Comparison of ENCODE assay signal across 12 cellular contexts in genomic region chr10:102620615-102621417, GRCh38. TPM values are rescaled to one million over a fixed set of nuclear protein-coding genes. Genes with fewer than 3 reads are reported as not detected.
DNase-seq lines count a peak whose midpoint lies in the region; ATAC-seq and TF ChIP-seq lines count a peak whose summit lies in the region.
"Had no signal": no experiment of that assay in that cellular context is flagged by ENCODE, and none has a peak within 500 bp of the region (broad histone marks: within the 10 kb centered on the region; RNA-seq: fewer than 3 reads in every experiment).

No MANE protein-coding gene starts in this region.

- H3K27ac Mint-ChIP-seq in T-cell = peak overlapping the region; percentile 52 to 67

- H3K9me3 Mint-ChIP-seq in T-cell = no peaks in the 10 kb centered on the region
- H3K9me3 Mint-ChIP-seq: central memory CD8-positive, alpha-beta T cell had no signal

- H3K9ac ChIP-seq in mucosa of rectum (ENCODE audit: low read depth in 1 of 2, low read length in 2 of 2) = peak overlapping the region in 1 of 2 donors; percentile 17

- TF ChIP-seq POLR2A in esophagus squamous epithelium (IDR thresholded peaks at IDR 0.05) = no peak

- POLR2A ChIA-PET in T-cell (lab: Charles Lee) = interaction anchor here in 1 of 2 donors (0.6 to 0.9 kb wide), 2 partner anchors 15 to 932 kb away, joined by 3 to 4 read pairs; no protein-coding TSS in a partner anchor

- H3K27me3 ChIP-seq in esophagus squamous epithelium (no peaks in the 10 kb centered on the region), mucosa of rectum (ENCODE audit: control insufficient read depth in 2 of 2, insufficient read depth in 2 of 2, low read length in 2 of 2) (no peaks in the 10 kb centered on the region), thoracic aorta (replicated peaks; ENCODE audit: insufficient read depth) (no peaks in the 10 kb centered on the region)

- DNase-seq in T-cell = no peak
- DNase-seq in esophagus squamous epithelium (lab: John Stamatoyannopoulos, UW) = no peak
- DNase-seq in thoracic aorta (ENCODE audit: low spot score) = no peak
- DNase-seq in GOT3 (lab: John Stamatoyannopoulos, UW) = no peak
- DNase-seq in activated CD8-positive, alpha-beta memory T cell treated with anti-CD3 and anti-CD28 coated beads, Interleukin-2, amount 50 U/mL, for 4 hours = no peak
- DNase-seq in SKM-1 (lab: John Stamatoyannopoulos, UW; ENCODE audit: unreplicated experiment) = no peak
- DNase-seq in A172 (ENCODE audit: low spot score) = no peak
- DNase-seq: activated T-cell treated with anti-CD3 and anti-CD28 coated beads, Interleukin-2, amount 50 U/mL, for 48 hours; Karpas-422; PC-9 had no signal

- H3K27ac ChIP-seq in esophagus squamous epithelium (peak overlapping the region; percentile 23 to 81 (median 63)), mucosa of rectum (ENCODE audit: low read depth in 2 of 2, low read length in 2 of 2) (peak overlapping the region; percentile 14 to 43), thoracic aorta (peak overlapping the region; percentile 92 to 98)
- H3K27ac ChIP-seq: PC-9 had no signal

- WGBS in esophagus squamous epithelium, 2 donors = 64 to 82% methylated on average over 4 to 8 of the region's 14 CpGs

- H3K4me1 Mint-ChIP-seq in T-cell = peaks cover 0 to 9% (median 5%) of the 10 kb centered on the region in 3 donors
- H3K4me1 Mint-ChIP-seq: central memory CD8-positive, alpha-beta T cell had no signal

- H3K4me3 ChIP-seq in esophagus squamous epithelium = no peak overlapping the region
- H3K4me3 ChIP-seq in mucosa of rectum (ENCODE audit: low read length in 2 of 2) = no peak overlapping the region
- H3K4me3 ChIP-seq in thoracic aorta = peak overlapping the region; percentile 21
- H3K4me3 ChIP-seq: PC-9 had no signal

- H3K4me3 Mint-ChIP-seq in T-cell = no peak overlapping the region
- H3K4me3 Mint-ChIP-seq: central memory CD8-positive, alpha-beta T cell had no signal

- no peaks in the 10 kb centered on the region for H3K27me3 Mint-ChIP-seq in T-cell
- H3K27me3 Mint-ChIP-seq: central memory CD8-positive, alpha-beta T cell had no signal

- H3K36me3 ChIP-seq in esophagus squamous epithelium (peaks cover 0 to 62% (median 4%) of the 10 kb centered on the region in 3 donors), mucosa of rectum (ENCODE audit: control insufficient read depth in 2 of 2, insufficient read depth in 2 of 2, low read length in 2 of 2) (peaks cover 5 to 10% of the 10 kb centered on the region in 2 donors), thoracic aorta (peaks cover 14% of the 10 kb centered on the region)

- CTCF ChIA-PET in T-cell (lab: Charles Lee) = no interaction called here

- intact Hi-C loops in esophagus squamous epithelium (cut with DNase I) = no loop called here

- ATAC-seq in T-cell (replicated peaks in 1 of 4) (no peak), thoracic aorta (ENCODE audit: insufficient number of reproducible peaks, low FRiP score, low read depth) (peak; percentile 17)

- TF ChIP-seq CTCF in esophagus squamous epithelium (IDR thresholded peaks at IDR 0.05) (no peak), thoracic aorta (IDR thresholded peaks at IDR 0.05) (no peak)

- peaks cover 23% of the 10 kb centered on the region for H3K36me3 Mint-ChIP-seq in T-cell

- peaks cover 14 to 84% (median 62%) of the 10 kb centered on the region in 3 donors for H3K4me1 ChIP-seq in esophagus squamous epithelium
- peaks cover 14 to 19% of the 10 kb centered on the region in 2 donors for H3K4me1 ChIP-seq in mucosa of rectum (ENCODE audit: control insufficient read depth in 2 of 2, insufficient read depth in 2 of 2, low read length in 2 of 2)
- H3K4me1 ChIP-seq in thoracic aorta (ENCODE audit: control insufficient read depth in 1 of 2, low read depth in 2 of 2) = peaks cover 41 to 70% of the 10 kb centered on the region in 2 donors

- H3K9me3 ChIP-seq in esophagus squamous epithelium (no peaks in the 10 kb centered on the region), mucosa of rectum (ENCODE audit: control insufficient read depth in 2 of 2, low read length in 2 of 2) (no peaks in the 10 kb centered on the region), thoracic aorta (no peaks in the 10 kb centered on the region)

RNA-seq across cellular contexts. Expression of gene TRIM8, which starts 23.5 kb away (rescaled TPM):
- total RNA-seq in T-cell (10 to 100 TPM; 54.2 to 74.7 (median 67.9) TPM), esophagus squamous epithelium (10 to 100 TPM; 27.6 to 75.9 (median 48.8) TPM), thoracic aorta (100 to 1,000 TPM; 154 to 192 TPM)
- total RNA-seq in A172 (2014; rRNA removed; shearing (Covaris generic)) = 66.8 and 68.3 TPM in 2 replicates

Comparison
In these comparisons a context has a peak if more than half of its experiments do, and no peak if none do; other contexts are left out.
1. H3K27ac ChIP-seq: peak in every context shown above with its lines; median percentile 95 in thoracic aorta; 63 in esophagus squamous epithelium; 28 in mucosa of rectum.